In the genomic region with DNA sequence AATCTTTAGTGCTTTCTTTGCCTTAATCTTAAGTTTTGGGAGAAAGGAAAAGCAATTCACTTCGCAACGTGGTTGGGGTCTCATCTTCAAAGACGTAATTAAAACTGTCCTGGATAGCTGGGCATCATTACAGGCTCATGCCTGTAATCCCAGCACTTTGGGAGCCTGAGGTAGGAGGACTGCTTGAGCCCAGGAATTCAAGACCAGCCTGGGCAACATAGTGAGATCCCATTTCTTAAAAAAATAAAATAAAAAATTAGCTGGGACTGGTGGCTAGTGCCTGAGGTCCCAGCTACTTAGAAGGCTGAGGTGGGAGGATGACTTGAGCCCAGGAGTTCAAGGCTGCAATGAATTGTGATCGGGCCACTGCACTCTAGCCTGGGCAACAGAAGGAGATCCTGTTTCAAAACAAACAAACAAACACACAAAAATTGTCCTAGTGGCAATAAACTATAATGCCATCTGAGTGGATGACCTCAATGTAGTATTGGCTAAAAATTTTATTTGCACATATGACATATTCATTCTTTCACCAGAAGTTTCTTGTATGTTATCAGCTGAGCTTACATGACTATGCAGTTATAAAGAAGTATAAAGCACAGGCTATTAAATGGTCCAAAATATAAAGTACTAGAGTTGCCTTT, we compare ENCODE assay signal across 23 cellular contexts. TPM values are rescaled to one million over a fixed set of nuclear protein-coding genes. Genes with fewer than 3 reads are reported as not detected.
"Had no signal": no experiment of that assay in that cellular context is flagged by ENCODE, and none has a peak within 500 bp of the region (broad histone marks: within the 10 kb centered on the region; RNA-seq: fewer than 3 reads in every experiment).

No MANE protein-coding gene starts in this region.

- H3K9ac ChIP-seq: parathyroid adenoma had no signal

- H3K27ac Mint-ChIP-seq: dendritic cell treated with granulocyte-macrophage colony-stimulating factor and Interleukin-4, amounts not matched to agents 40 ng/mL and 50 ng/mL, for 4 days; endodermal cell; progenitor cell of endocrine pancreas; stimulated activated effector memory CD8-positive, alpha-beta T cell treated with anti-CD3 and anti-CD28 coated beads, Interleukin-12 subunit alpha, Interleukin-12 subunit beta, amount 100 ng/mL, for 72 hours had no signal

- H3K4me3 ChIP-seq: colonic mucosa, gastrocnemius medialis, left lung, sigmoid colon, stomach, thyroid gland had no signal

- H3K4me3 Mint-ChIP-seq: dendritic cell treated with granulocyte-macrophage colony-stimulating factor and Interleukin-4, amounts not matched to agents 40 ng/mL and 50 ng/mL, for 4 days; endodermal cell; stimulated activated effector memory CD8-positive, alpha-beta T cell treated with anti-CD3 and anti-CD28 coated beads, Interleukin-12 subunit alpha, Interleukin-12 subunit beta, amount 100 ng/mL, for 72 hours had no signal

- H3K9me3 ChIP-seq: colonic mucosa, gastrocnemius medialis, left lung, sigmoid colon, stomach, thyroid gland had no signal

- H3K27ac ChIP-seq: colonic mucosa, epithelial cell of prostate, gastrocnemius medialis, left lung, parathyroid adenoma, sigmoid colon, stomach, thyroid gland had no signal

- H2AFZ ChIP-seq: parathyroid adenoma had no signal

- H3K9me3 Mint-ChIP-seq: dendritic cell treated with granulocyte-macrophage colony-stimulating factor and Interleukin-4, amounts not matched to agents 40 ng/mL and 50 ng/mL, for 4 days; stimulated activated effector memory CD8-positive, alpha-beta T cell treated with anti-CD3 and anti-CD28 coated beads, Interleukin-12 subunit alpha, Interleukin-12 subunit beta, amount 100 ng/mL, for 72 hours had no signal

- DNase-seq: colonic mucosa; effector CD8-positive, alpha-beta T cell; endodermal cell; foreskin fibroblast; gastrocnemius medialis; head of caudate nucleus; left lung; mesendoderm; naive thymus-derived CD8-positive, alpha-beta T cell; sigmoid colon; stimulated activated CD4-positive, alpha-beta T cell treated with anti-CD3 and anti-CD28 coated beads, Interleukin-2, amount 100 ng/mL, for 24 hours; stimulated activated CD4-positive, alpha-beta T cell treated with anti-CD3 and anti-CD28 coated beads, Interleukin-4, amount 100 ng/mL, for 24 hours; stimulated activated naive CD4-positive, alpha-beta T cell treated with Interleukin-2 at 50 U/mL for 16 hours; stomach; thyroid gland; trophoblast cell had no signal

- FAIRE-seq: keratinocyte had no signal

- H3K27me3 ChIP-seq: gastrocnemius medialis, thyroid gland had no signal

- H3K36me3 ChIP-seq: colonic mucosa, gastrocnemius medialis, left lung, sigmoid colon, stomach, thyroid gland had no signal

- ATAC-seq: esophagus mucosa; gastrocnemius medialis; left lung; naive thymus-derived CD8-positive, alpha-beta T cell; stimulated activated effector memory CD8-positive, alpha-beta T cell treated with anti-CD3 and anti-CD28 coated beads, Interleukin-12 subunit alpha, Interleukin-12 subunit beta, amount 100 ng/mL, for 72 hours had no signal

RNA-seq across cellular contexts. Expression of gene SIX4, which starts 8.8 kb away (rescaled TPM):
- total RNA-seq: naive thymus-derived CD8-positive, alpha-beta T cell had no signal
- polyA plus RNA-seq: naive thymus-derived CD8-positive, alpha-beta T cell had no signal
